Comparison of ENCODE assay signal across 17 cellular contexts in genomic region chr5:118397231-118397630, GRCh38.
DNase-seq lines count a peak whose midpoint lies in the region; ATAC-seq lines count a peak whose summit lies in the region.
"Had no signal": no experiment of that assay in that cellular context is flagged by ENCODE, and none has a peak within 500 bp of the region (broad histone marks: within the 10 kb centered on the region; RNA-seq: fewer than 3 reads in every experiment).

No MANE protein-coding gene starts in this region.

- in situ Hi-C loops in SK-MEL-5 (cut with HindIII; ENCODE audit: low pct_unique_long_range_greater_than_20kb, low sequenced_read_pairs) = no loop called here

- ATAC-seq in GM18498 (IDR thresholded peaks at IDR 0.05; ENCODE audit: unreplicated experiment) (peak; percentile 63), GM19351 (IDR thresholded peaks at IDR 0.05; ENCODE audit: unreplicated experiment) (peak; percentile 69), HG02885 (IDR thresholded peaks at IDR 0.05; ENCODE audit: poor library complexity, unreplicated experiment) (peak; percentile 39), HG02588 (IDR thresholded peaks at IDR 0.05; ENCODE audit: unreplicated experiment) (no peak)

- peak; percentile 21 for DNase-seq in SK-MEL-5 (ENCODE audit: low read depth, low spot score)
- DNase-seq in stimulated activated naive CD4-positive, alpha-beta T cell treated with Interleukin-2 at 50 U/mL for 16 hours (lab: John Stamatoyannopoulos, UW) = no peak
- no peak for DNase-seq in dedifferentiated amniotic fluid mesenchymal stem cell (ENCODE audit: extremely low spot score)
- DNase-seq in NCI-H1105 (lab: John Stamatoyannopoulos, UW) = no peak
- DNase-seq: CD8-positive, alpha-beta memory T cell; DMS79 treated with DMSO at 0.1 percent for 48 hours; HFFc6; NCI-H69; NK-92 treated with Interleukin-12 subunit alpha and Interleukin-12 subunit beta, amount 100 ng/mL, for 24 hours; OCI-M1; RPMI8226; SIG-M5; T-helper 2 cell had no signal
